ENCODE assay signal across 15 cellular contexts in the genomic region with DNA sequence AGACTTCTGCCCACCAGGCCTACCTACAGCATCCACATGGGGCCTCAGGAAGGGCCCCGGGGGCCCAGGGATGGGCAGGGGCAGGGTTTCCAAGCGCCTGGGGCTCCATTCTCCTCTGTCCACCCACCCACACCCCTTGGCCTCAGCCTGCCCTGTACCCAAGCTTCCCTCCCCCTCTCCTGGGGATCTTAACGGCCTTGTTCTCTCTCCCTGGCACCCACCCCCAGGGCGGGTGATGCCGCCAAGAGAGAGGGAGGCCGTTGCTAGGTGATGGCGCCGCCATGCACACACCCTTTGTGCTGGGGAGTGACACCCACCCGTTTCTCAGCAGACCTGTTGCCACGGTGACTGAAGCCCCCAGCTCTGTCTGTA. TPM values are rescaled to one million over a fixed set of nuclear protein-coding genes. Genes with fewer than 3 reads are reported as not detected.
DNase-seq lines count a peak whose midpoint lies in the region; ATAC-seq and TF ChIP-seq lines count a peak whose summit lies in the region.
"Had no signal": no experiment of that assay in that cellular context is flagged by ENCODE, and none has a peak within 500 bp of the region (broad histone marks: within the 10 kb centered on the region; RNA-seq: fewer than 3 reads in every experiment).

No MANE protein-coding gene starts in this region.

- H3K9me3 ChIP-seq in tibial nerve = no peaks in the 10 kb centered on the region
- no peaks in the 10 kb centered on the region for H3K9me3 ChIP-seq in OCI-LY7 (ENCODE audit: low read length)
- no peaks in the 10 kb centered on the region for H3K9me3 ChIP-seq in psoas muscle
- H3K9me3 ChIP-seq: SJSA1, spleen, upper lobe of left lung had no signal

- no peak overlapping the region for H3K4me2 ChIP-seq in OCI-LY7 (ENCODE audit: low read length)

- POLR2A ChIA-PET in OCI-LY7 (lab: Charles Lee) = interaction anchor here (0.6 kb wide), 1 partner anchor 291 kb away, joined by 5 read pairs; no protein-coding TSS in a partner anchor

- H3K4me1 ChIP-seq in tibial nerve (peaks cover 2 to 90% (median 71%) of the 10 kb centered on the region in 4 donors), OCI-LY7 (ENCODE audit: insufficient read depth, low read length, poor library complexity, severe bottlenecking) (no peaks in the 10 kb centered on the region), psoas muscle (peaks cover 13% of the 10 kb centered on the region)
- H3K4me1 ChIP-seq: SJSA1 had no signal

- H3K27ac ChIP-seq in tibial nerve (peak overlapping the region; percentile 86 to 98 (median 92)), OCI-LY7 (ENCODE audit: low read depth, low read length, poor library complexity, severe bottlenecking) (no peak overlapping the region), psoas muscle (no peak overlapping the region)
- H3K27ac ChIP-seq: SJSA1 had no signal

- no peak for TF ChIP-seq POLR2A in tibial nerve (IDR thresholded peaks at IDR 0.05)

- no peaks in the 10 kb centered on the region for H3K79me2 ChIP-seq in OCI-LY7 (ENCODE audit: insufficient read depth, low read depth, low read length)

- H3K9me2 ChIP-seq in OCI-LY7 (ENCODE audit: insufficient read depth, low read length) = no peaks in the 10 kb centered on the region

- peaks cover 5% of the 10 kb centered on the region for H3K27me3 Mint-ChIP-seq in activated naive CD8-positive, alpha-beta T cell treated with anti-CD3 and anti-CD28 coated beads, Interleukin-2, amount 50 U/mL, for 24 hours
- H3K27me3 Mint-ChIP-seq in activated naive CD8-positive, alpha-beta T cell treated with anti-CD3 and anti-CD28 coated beads for 36 hours = no peaks in the 10 kb centered on the region
- H3K27me3 Mint-ChIP-seq in brain = no peaks in the 10 kb centered on the region

- no peaks in the 10 kb centered on the region; the same call in 1 of the 2 replicates for H4K20me1 ChIP-seq in OCI-LY7 (ENCODE audit: insufficient read depth, low read length)

- H3K36me3 ChIP-seq in tibial nerve (peaks cover 3 to 37% (median 8%) of the 10 kb centered on the region in 3 donors), OCI-LY7 (ENCODE audit: insufficient read depth, low read length) (peaks cover 32% of the 10 kb centered on the region), psoas muscle (ENCODE audit: insufficient read depth in 1 of 2, low read depth in 1 of 2) (peaks cover 0 to 19% of the 10 kb centered on the region in 2 donors)

- CTCF ChIA-PET in OCI-LY7 (lab: Charles Lee; ENCODE audit: unreplicated experiment) = interaction anchor here (0.6 kb wide), 1 partner anchor 376 kb away, joined by 3 read pairs; no protein-coding TSS in a partner anchor

- H3K27me3 ChIP-seq in tibial nerve (no peaks in the 10 kb centered on the region), psoas muscle (ENCODE audit: insufficient read depth in 3 of 3, low read length in 2 of 3) (no peaks in the 10 kb centered on the region)
- H3K27me3 ChIP-seq: SJSA1, upper lobe of left lung had no signal

- H3K4me1 Mint-ChIP-seq in activated naive CD8-positive, alpha-beta T cell treated with anti-CD3 and anti-CD28 coated beads, Interleukin-2, amount 50 U/mL, for 24 hours = no peaks in the 10 kb centered on the region
- no peaks in the 10 kb centered on the region for H3K4me1 Mint-ChIP-seq in activated naive CD8-positive, alpha-beta T cell treated with anti-CD3 and anti-CD28 coated beads for 36 hours
- H3K4me1 Mint-ChIP-seq in brain = peaks cover 44% of the 10 kb centered on the region
- H3K4me1 Mint-ChIP-seq: activated naive CD4-positive, alpha-beta T cell treated with anti-CD3 and anti-CD28 coated beads, Interleukin-2, amount 50 U/mL, for 24 hours; natural killer cell had no signal

- TF ChIP-seq EP300 in tibial nerve (IDR thresholded peaks at IDR 0.05) = peak in 1 of 2 donors; percentile 83

- 28 to 32% methylated on average over 10 of the region's 10 CpGs for WGBS in tibial nerve, 2 donors
- 29 to 50% (median 30%) methylated on average over 8 to 10 of the region's 10 CpGs for WGBS in psoas muscle, 3 donors

- ATAC-seq in activated naive CD8-positive, alpha-beta T cell treated with anti-CD3 and anti-CD28 coated beads, Interleukin-2, amount 50 U/mL, for 24 hours = peak; percentile 13
- ATAC-seq in GM18867 (IDR thresholded peaks at IDR 0.05; ENCODE audit: unreplicated experiment) = no peak
- no peak for ATAC-seq in psoas muscle
- ATAC-seq: natural killer cell had no signal

- H2AFZ ChIP-seq in OCI-LY7 (ENCODE audit: low read length) = no peak overlapping the region

- H3K9me3 Mint-ChIP-seq in activated naive CD8-positive, alpha-beta T cell treated with anti-CD3 and anti-CD28 coated beads, Interleukin-2, amount 50 U/mL, for 24 hours = no peaks in the 10 kb centered on the region
- no peaks in the 10 kb centered on the region for H3K9me3 Mint-ChIP-seq in activated naive CD8-positive, alpha-beta T cell treated with anti-CD3 and anti-CD28 coated beads for 36 hours
- peaks cover 0 to 4% (median 0%) of the 10 kb centered on the region in 5 experiments for H3K9me3 Mint-ChIP-seq in brain
- H3K9me3 Mint-ChIP-seq: activated naive CD4-positive, alpha-beta T cell treated with anti-CD3 and anti-CD28 coated beads, Interleukin-2, amount 50 U/mL, for 24 hours; natural killer cell had no signal

- DNase-seq in activated naive CD8-positive, alpha-beta T cell treated with anti-CD3 and anti-CD28 coated beads, Interleukin-2, amount 50 U/mL, for 24 hours = no peak
- no peak for DNase-seq in activated naive CD8-positive, alpha-beta T cell treated with anti-CD3 and anti-CD28 coated beads for 36 hours
- DNase-seq in medulla oblongata (ENCODE audit: extremely low spot score) (peak; percentile 97), tibial nerve (ENCODE audit: low spot score in 2 of 2) (no peak), OCI-LY7 (ENCODE audit: low spot score) (no peak), psoas muscle (no peak)
- DNase-seq: natural killer cell, spleen had no signal

- intact Hi-C loops in OCI-LY7 (cut with micrococcal nuclease; ENCODE audit: unreplicated experiment) = no loop called here
- intact Hi-C loops in psoas muscle (cut with DNase I) = loop anchor here in 1 of 2 donors (10.0 kb wide), 1 partner anchor 235 kb away; no protein-coding TSS in a partner anchor

- no TSS peak for BruUV-seq in OCI-LY7 (replicated peaks; lab: Mats Ljungman, UMichigan)

- TF ChIP-seq CTCF in brain (conservative IDR thresholded peaks at IDR 0.05) (no peak), tibial nerve (IDR thresholded peaks at IDR 0.05) (peak in 2 of 5 experiments; percentile 21 to 28), OCI-LY7 (conservative IDR thresholded peaks at IDR 0.05; ENCODE audit: low read length) (no peak), psoas muscle (IDR thresholded peaks at IDR 0.05) (no peak)

- no peaks in the 10 kb centered on the region for H3K36me3 Mint-ChIP-seq in activated naive CD8-positive, alpha-beta T cell treated with anti-CD3 and anti-CD28 coated beads, Interleukin-2, amount 50 U/mL, for 24 hours (ENCODE audit: low read depth)
- no peaks in the 10 kb centered on the region for H3K36me3 Mint-ChIP-seq in activated naive CD8-positive, alpha-beta T cell treated with anti-CD3 and anti-CD28 coated beads for 36 hours
- peaks cover 14% of the 10 kb centered on the region for H3K36me3 Mint-ChIP-seq in brain
- H3K36me3 Mint-ChIP-seq: activated naive CD4-positive, alpha-beta T cell treated with anti-CD3 and anti-CD28 coated beads, Interleukin-2, amount 50 U/mL, for 24 hours; natural killer cell had no signal

- H3K27ac Mint-ChIP-seq in activated naive CD8-positive, alpha-beta T cell treated with anti-CD3 and anti-CD28 coated beads, Interleukin-2, amount 50 U/mL, for 24 hours = no peak overlapping the region
- H3K27ac Mint-ChIP-seq in activated naive CD8-positive, alpha-beta T cell treated with anti-CD3 and anti-CD28 coated beads for 36 hours = no peak overlapping the region
- peak overlapping the region; percentile 84 to 98 (median 96) for H3K27ac Mint-ChIP-seq in brain
- H3K27ac Mint-ChIP-seq: activated naive CD4-positive, alpha-beta T cell treated with anti-CD3 and anti-CD28 coated beads, Interleukin-2, amount 50 U/mL, for 24 hours; natural killer cell had no signal

- H3K4me3 ChIP-seq in tibial nerve (peak overlapping the region in 2 of 4 donors; percentile 1 to 2), OCI-LY7 (ENCODE audit: low read depth, low read length, poor library complexity, severe bottlenecking) (no peak overlapping the region), psoas muscle (no peak overlapping the region)
- H3K4me3 ChIP-seq: SJSA1, spleen, upper lobe of left lung had no signal

- H3K4me3 Mint-ChIP-seq in activated naive CD8-positive, alpha-beta T cell treated with anti-CD3 and anti-CD28 coated beads, Interleukin-2, amount 50 U/mL, for 24 hours = no peak overlapping the region
- H3K4me3 Mint-ChIP-seq in activated naive CD8-positive, alpha-beta T cell treated with anti-CD3 and anti-CD28 coated beads for 36 hours = no peak overlapping the region
- H3K4me3 Mint-ChIP-seq in brain = peak overlapping the region in 1 of 5 experiments; percentile 24
- H3K4me3 Mint-ChIP-seq: activated naive CD4-positive, alpha-beta T cell treated with anti-CD3 and anti-CD28 coated beads, Interleukin-2, amount 50 U/mL, for 24 hours; natural killer cell had no signal

RNA-seq across cellular contexts. Expression of a gene that starts 7.5 kb away (rescaled TPM):
- not detected for total RNA-seq in activated naive CD8-positive, alpha-beta T cell treated with anti-CD3 and anti-CD28 coated beads for 36 hours
- 32.7 TPM for polyA plus RNA-seq in brain (ENCODE audit: insufficient read depth, low read depth, low replicate concordance)
- 10 to 100 TPM; 13.8 to 26.3 (median 24.3) TPM for total RNA-seq in tibial nerve
- 0.03 TPM in 1 of 2 replicates, not detected in the other for total RNA-seq in OCI-LY7 (2014; rRNA removed; shearing (Covaris generic))
- not detected in 2 replicates for total RNA-seq in OCI-LY7 (2022)
- total RNA-seq in psoas muscle = not detected
- under 1 TPM; 0.01 TPM for polyA plus RNA-seq in psoas muscle
- total RNA-seq: activated CD8-positive, alpha-beta memory T cell treated with anti-CD3 and anti-CD28 coated beads for 36 hours; natural killer cell; spleen had no signal
- polyA plus RNA-seq: keratinocyte had no signal

RNA-seq across cellular contexts. Expression of a gene that starts 14.3 kb away (rescaled TPM):
- 10 to 100 TPM; 23.4 to 27.8 TPM for total RNA-seq in activated naive CD8-positive, alpha-beta T cell treated with anti-CD3 and anti-CD28 coated beads for 36 hours
- polyA plus RNA-seq in brain (ENCODE audit: insufficient read depth, low read depth, low replicate concordance) = 131 TPM
- total RNA-seq in tibial nerve = 10 to 100 TPM; 35.0 to 64.5 (median 49.3) TPM
- total RNA-seq in OCI-LY7 (2014; rRNA removed; shearing (Covaris generic)) = 25.1 and 25.7 TPM in 2 replicates
- 44.6 and 46.1 TPM in 2 replicates for total RNA-seq in OCI-LY7 (2022)
- 10 to 100 TPM; 53.1 to 70.6 (median 62.3) TPM for total RNA-seq in psoas muscle
- polyA plus RNA-seq in psoas muscle = 10 to 100 TPM; 26.6 to 34.0 (median 26.6) TPM

RNA-seq across cellular contexts. Expression of a gene that starts 30.1 kb away (rescaled TPM):
- total RNA-seq in activated naive CD8-positive, alpha-beta T cell treated with anti-CD3 and anti-CD28 coated beads for 36 hours = 100 to 1,000 TPM; 317 to 329 TPM
- 0.29 TPM for polyA plus RNA-seq in brain (ENCODE audit: insufficient read depth, low read depth, low replicate concordance)
- total RNA-seq in tibial nerve = 10 to 100 TPM in 1 of 4 donors, 1 to 10 TPM in 3; 1.2 to 13.8 (median 6.8) TPM
- 54.2 and 67.5 TPM in 2 replicates for total RNA-seq in OCI-LY7 (2014; rRNA removed; shearing (Covaris generic))
- 79.1 and 83.1 TPM in 2 replicates for total RNA-seq in OCI-LY7 (2022)
- total RNA-seq in psoas muscle = 1 to 10 TPM in 1 of 4 donors, under 1 TPM in 3; 0.32 to 1.0 (median 0.45) TPM
- under 1 TPM; 0.10 to 0.17 (median 0.13) TPM for polyA plus RNA-seq in psoas muscle
- total RNA-seq: SJSA1 had no signal

Comparison
In these comparisons a context has a peak if more than half of its experiments do, and no peak if none do; other contexts are left out.
1. H3K27ac Mint-ChIP-seq: peak in brain (5 of 5); none in activated naive CD8-positive, alpha-beta T cell treated with anti-CD3 and anti-CD28 coated beads, Interleukin-2, amount 50 U/mL, for 24 hours (single experiment) and activated naive CD8-positive, alpha-beta T cell treated with anti-CD3 and anti-CD28 coated beads for 36 hours (single experiment).
2. H3K27ac ChIP-seq: peak in tibial nerve (4 of 4); none in OCI-LY7 (single experiment) and psoas muscle (single experiment).
3. RNA of a gene that starts 7.5 kb away (total RNA-seq): 13.8 to 26.3 TPM in tibial nerve; 0.03 TPM in OCI-LY7, not detected in activated naive CD8-positive, alpha-beta T cell treated with anti-CD3 and anti-CD28 coated beads for 36 hours and not detected in psoas muscle; every median in the first group is over 10 times any median in the second.